ENCODE assay signal across 16 cellular contexts in genomic region chr3:157151151-157151550, GRCh38. TPM values are rescaled to one million over a fixed set of nuclear protein-coding genes. Genes with fewer than 3 reads are reported as not detected.
DNase-seq lines count a peak whose midpoint lies in the region; ATAC-seq and TF ChIP-seq lines count a peak whose summit lies in the region.
"Had no signal": no experiment of that assay in that cellular context is flagged by ENCODE, and none has a peak within 500 bp of the region (broad histone marks: within the 10 kb centered on the region; RNA-seq: fewer than 3 reads in every experiment).

No MANE protein-coding gene starts in this region.

- H3K36me3 ChIP-seq in CD8-positive, alpha-beta memory T cell (ENCODE audit: insufficient read depth, low read length): peaks cover 94% of the 10 kb centered on the region

- intact Hi-C loops in natural killer cell (cut with micrococcal nuclease): no loop called here

- peak overlapping the region; percentile 84 for H3K27ac Mint-ChIP-seq in activated T-cell treated with anti-CD3 and anti-CD28 coated beads, Interleukin-2, amount 50 U/mL, for 24 hours
- H3K27ac Mint-ChIP-seq in natural killer cell: peak overlapping the region; percentile 52 to 82
- H3K27ac Mint-ChIP-seq in CD8-positive, alpha-beta memory T cell: peak overlapping the region in 3 of 8 donors; percentile 38 to 60 (median 50)

- no peaks in the 10 kb centered on the region for H3K9me3 ChIP-seq in CD8-positive, alpha-beta memory T cell (ENCODE audit: low read length)
- H3K9me3 ChIP-seq: MG63 had no signal

- H3K4me3 ChIP-seq in CD8-positive, alpha-beta memory T cell (ENCODE audit: low read length): no peak overlapping the region
- H3K4me3 ChIP-seq: GM23248, MG63 had no signal

- H3K27ac ChIP-seq in CD8-positive, alpha-beta memory T cell (ENCODE audit: low read depth, low read length): no peak overlapping the region
- H3K27ac ChIP-seq: GM23248 had no signal

- H3K36me3 Mint-ChIP-seq in activated T-cell treated with anti-CD3 and anti-CD28 coated beads, Interleukin-2, amount 50 U/mL, for 24 hours (ENCODE audit: low read depth): peaks cover 97% of the 10 kb centered on the region
- peaks cover 84% of the 10 kb centered on the region for H3K36me3 Mint-ChIP-seq in natural killer cell
- peaks cover 19 to 94% (median 41%) of the 10 kb centered on the region in 3 donors for H3K36me3 Mint-ChIP-seq in CD8-positive, alpha-beta memory T cell

- H3K4me3 Mint-ChIP-seq in activated T-cell treated with anti-CD3 and anti-CD28 coated beads, Interleukin-2, amount 50 U/mL, for 24 hours: no peak overlapping the region
- H3K4me3 Mint-ChIP-seq in natural killer cell: peak overlapping the region; percentile 25
- no peak overlapping the region for H3K4me3 Mint-ChIP-seq in CD8-positive, alpha-beta memory T cell
- H3K4me3 Mint-ChIP-seq: CD14-positive monocyte had no signal

- no peaks in the 10 kb centered on the region for H3K27me3 Mint-ChIP-seq in activated T-cell treated with anti-CD3 and anti-CD28 coated beads, Interleukin-2, amount 50 U/mL, for 24 hours
- H3K27me3 Mint-ChIP-seq in natural killer cell (ENCODE audit: low read depth in 2 of 2): no peaks in the 10 kb centered on the region
- H3K27me3 Mint-ChIP-seq in CD8-positive, alpha-beta memory T cell: no peaks in the 10 kb centered on the region

- POLR2A ChIA-PET in CD8-positive, alpha-beta memory T cell (lab: Charles Lee): interaction anchor here (1.2 kb wide), 1 partner anchor 24 kb away, joined by 5 read pairs; no protein-coding TSS in a partner anchor

- H3K4me1 ChIP-seq in CD8-positive, alpha-beta memory T cell (ENCODE audit: insufficient read depth, low read length): peaks cover 33% of the 10 kb centered on the region

- H3K27me3 ChIP-seq in CD8-positive, alpha-beta memory T cell (ENCODE audit: insufficient read depth, low read length, poor library complexity, severe bottlenecking): no peaks in the 10 kb centered on the region
- H3K27me3 ChIP-seq: MG63 had no signal

- DNase-seq in activated T-cell treated with anti-CD3 and anti-CD28 coated beads, Interleukin-2, amount 50 U/mL, for 24 hours: no peak
- DNase-seq in activated T-cell treated with anti-CD3 and anti-CD28 coated beads, Interleukin-2, amount 50 U/mL, for 48 hours: no peak
- DNase-seq in MV-4-11 (lab: John Stamatoyannopoulos, UW) (peak; percentile 41), amniotic epithelial cell (ENCODE audit: low read depth) (peak; percentile 29), natural killer cell (no peak), CD1c-positive myeloid dendritic cell (ENCODE audit: extremely low spot score) (no peak)
- DNase-seq in CD8-positive, alpha-beta memory T cell: no peak
- DNase-seq: DMS53, GM23248, MG63, NCI-H1105 treated with DMSO at 0.1 percent for 48 hours, NCI-H1694 treated with DMSO at 0.1 percent for 48 hours, NCI-H2107, NCI-H2227 treated with DMSO at 0.1 percent for 48 hours had no signal

- H3K4me1 Mint-ChIP-seq in activated T-cell treated with anti-CD3 and anti-CD28 coated beads, Interleukin-2, amount 50 U/mL, for 24 hours (ENCODE audit: low read depth): peaks cover 80% of the 10 kb centered on the region
- H3K4me1 Mint-ChIP-seq in natural killer cell: peaks cover 50 to 58% of the 10 kb centered on the region in 2 donors
- peaks cover 53 to 82% (median 71%) of the 10 kb centered on the region in 3 donors for H3K4me1 Mint-ChIP-seq in CD8-positive, alpha-beta memory T cell

- TF ChIP-seq CTCF in natural killer cell (IDR thresholded peaks at IDR 0.05): no peak

- CTCF ChIA-PET in CD8-positive, alpha-beta memory T cell (lab: Charles Lee): interaction anchor here (1.3 to 3.5 kb wide), 2 partner anchors 13 to 70 kb away, joined by 3 to 25 read pairs; no protein-coding TSS in a partner anchor

- ATAC-seq in natural killer cell (no peak), GM18867 (IDR thresholded peaks at IDR 0.05; ENCODE audit: unreplicated experiment) (no peak)

- no peaks in the 10 kb centered on the region for H3K9me3 Mint-ChIP-seq in activated T-cell treated with anti-CD3 and anti-CD28 coated beads, Interleukin-2, amount 50 U/mL, for 24 hours
- no peaks in the 10 kb centered on the region for H3K9me3 Mint-ChIP-seq in natural killer cell
- H3K9me3 Mint-ChIP-seq in CD8-positive, alpha-beta memory T cell: no peaks in the 10 kb centered on the region
- H3K9me3 Mint-ChIP-seq: CD14-positive monocyte had no signal

RNA-seq across cellular contexts. Expression of gene CCNL1, which starts 8.8 kb away (rescaled TPM):
- 1,000 to 10,000 TPM; 1,104 to 1,331 (median 1,220) TPM for total RNA-seq in natural killer cell
- total RNA-seq in CD8-positive, alpha-beta memory T cell: 100 to 1,000 TPM; 125 to 126 TPM
- polyA plus RNA-seq in CD8-positive, alpha-beta memory T cell: 62.1 TPM

Comparison
In these comparisons a context has a peak if more than half of its experiments do, and no peak if none do; other contexts are left out.
1. DNase-seq: peak in MV-4-11 (single experiment) and amniotic epithelial cell (single experiment); none in activated T-cell treated with anti-CD3 and anti-CD28 coated beads, Interleukin-2, amount 50 U/mL, for 24 hours (single experiment), activated T-cell treated with anti-CD3 and anti-CD28 coated beads, Interleukin-2, amount 50 U/mL, for 48 hours (0 of 2), natural killer cell (single experiment), CD8-positive, alpha-beta memory T cell (0 of 5) and CD1c-positive myeloid dendritic cell (single experiment).
2. RNA of gene CCNL1, which starts 8.8 kb away (total RNA-seq): 1,104 to 1,331 TPM in natural killer cell; 125 to 126 TPM in CD8-positive, alpha-beta memory T cell; every median in the first group is over 4 times any median in the second.